Comparison of ENCODE assay signal across 31 cellular contexts in genomic region chr4:95017690-95018089, GRCh38.
"Had no signal": no experiment of that assay in that cellular context is flagged by ENCODE, and none has a peak within 500 bp of the region (broad histone marks: within the 10 kb centered on the region; RNA-seq: fewer than 3 reads in every experiment).

No MANE protein-coding gene starts in this region.

- ATAC-seq: activated CD4-positive, alpha-beta T cell treated with anti-CD3 and anti-CD28 coated beads for 36 hours; activated CD8-positive, alpha-beta memory T cell treated with anti-CD3 and anti-CD28 coated beads, Interleukin-2, amount 10 ng/mL, durations not matched to agents 7 days and 5 days; activated CD8-positive, alpha-beta T cell treated with anti-CD3 and anti-CD28 coated beads, Interleukin-2, amount 10 ng/mL, durations not matched to agents 7 days and 5 days; activated naive CD8-positive, alpha-beta T cell treated with anti-CD3 and anti-CD28 coated beads, Interleukin-2, amount 50 U/mL, for 24 hours; body of pancreas; esophagus mucosa had no signal

- H3K27me3 Mint-ChIP-seq: activated CD4-positive, alpha-beta memory T cell treated with anti-CD3 and anti-CD28 coated beads for 36 hours; activated CD4-positive, alpha-beta T cell treated with anti-CD3 and anti-CD28 coated beads for 36 hours; activated CD4-positive, alpha-beta T cell treated with anti-CD3 and anti-CD28 coated beads, Interleukin-2, amount 10 ng/mL, durations not matched to agents 24 days and 14 days; activated CD8-positive, alpha-beta memory T cell treated with anti-CD3 and anti-CD28 coated beads, Interleukin-2, amount 10 ng/mL, durations not matched to agents 7 days and 5 days; activated naive CD4-positive, alpha-beta T cell treated with anti-CD3 and anti-CD28 coated beads, Interleukin-2, amount 50 U/mL, for 24 hours; activated naive CD8-positive, alpha-beta T cell treated with anti-CD3 and anti-CD28 coated beads for 36 hours had no signal

- H3K4me1 Mint-ChIP-seq: activated CD4-positive, alpha-beta T cell treated with anti-CD3 and anti-CD28 coated beads for 36 hours; activated CD4-positive, alpha-beta T cell treated with anti-CD3 and anti-CD28 coated beads, Interleukin-2, amount 10 ng/mL, durations not matched to agents 24 days and 14 days; activated CD8-positive, alpha-beta memory T cell treated with anti-CD3 and anti-CD28 coated beads, Interleukin-2, amount 10 ng/mL, durations not matched to agents 7 days and 5 days; activated naive CD4-positive, alpha-beta T cell treated with anti-CD3 and anti-CD28 coated beads, Interleukin-2, amount 50 U/mL, for 24 hours; activated naive CD8-positive, alpha-beta T cell treated with anti-CD3 and anti-CD28 coated beads for 36 hours; activated naive CD8-positive, alpha-beta T cell treated with anti-CD3 and anti-CD28 coated beads, Interleukin-2, amount 50 U/mL, for 24 hours had no signal

- FAIRE-seq: colon, frontal cortex had no signal

- H3K9me3 ChIP-seq: adrenal gland, body of pancreas had no signal

- H3K27me3 ChIP-seq: adrenal gland, body of pancreas had no signal

- H3K27ac Mint-ChIP-seq: activated CD4-positive, alpha-beta memory T cell treated with anti-CD3 and anti-CD28 coated beads for 36 hours; activated CD4-positive, alpha-beta T cell treated with anti-CD3 and anti-CD28 coated beads for 36 hours; activated CD4-positive, alpha-beta T cell treated with anti-CD3 and anti-CD28 coated beads, Interleukin-2, amount 10 ng/mL, durations not matched to agents 24 days and 14 days; activated CD8-positive, alpha-beta memory T cell treated with anti-CD3 and anti-CD28 coated beads, Interleukin-2, amount 10 ng/mL, durations not matched to agents 7 days and 5 days; activated CD8-positive, alpha-beta T cell treated with anti-CD3 and anti-CD28 coated beads, Interleukin-2, amount 10 ng/mL, durations not matched to agents 7 days and 5 days; activated naive CD4-positive, alpha-beta T cell treated with anti-CD3 and anti-CD28 coated beads for 36 hours; activated naive CD4-positive, alpha-beta T cell treated with anti-CD3 and anti-CD28 coated beads, Interleukin-2, amount 50 U/mL, for 24 hours; activated naive CD8-positive, alpha-beta T cell treated with anti-CD3 and anti-CD28 coated beads for 36 hours; activated naive CD8-positive, alpha-beta T cell treated with anti-CD3 and anti-CD28 coated beads, Interleukin-2, amount 50 U/mL, for 24 hours; activated T-helper 1 cell treated with anti-CD3 and anti-CD28 coated beads, Interleukin-12 subunit alpha, Interleukin-12 subunit beta, Interleukin-2, Interleukin-4 antibody, amounts not matched to agents 30 ng/mL and 10 ng/mL and 1 ng/mL, durations not matched to agents 14 hours and 24 hours and 36 hours; activated T-helper 2 cell treated with anti-CD3 and anti-CD28 coated beads, Interferon-gamma antibody, Interleukin-2, Interleukin-4, amounts not matched to agents 10 μg/mL and 5 μg/mL and 100 μg/mL, durations not matched to agents 14 hours and 24 hours and 36 hours had no signal

- H3K27ac ChIP-seq: adrenal gland had no signal

- H3K4me3 ChIP-seq: adrenal gland, body of pancreas had no signal

- DNase-seq: activated CD4-positive, alpha-beta memory T cell treated with anti-CD3 and anti-CD28 coated beads for 36 hours; activated CD4-positive, alpha-beta T cell treated with anti-CD3 and anti-CD28 coated beads for 36 hours; activated CD4-positive, alpha-beta T cell treated with anti-CD3 and anti-CD28 coated beads, Interleukin-2, amount 10 ng/mL, durations not matched to agents 24 days and 14 days; activated CD4-positive, CD25-positive, alpha-beta regulatory T cell; activated CD4-positive, CD25-positive, alpha-beta regulatory T cell treated with anti-CD3 and anti-CD28 coated beads, Interleukin-2, amount 50 U/mL, for 72 hours; activated CD8-positive, alpha-beta memory T cell treated with anti-CD3 and anti-CD28 coated beads, Interleukin-2, amount 10 ng/mL, durations not matched to agents 7 days and 5 days; activated CD8-positive, alpha-beta memory T cell treated with anti-CD3 and anti-CD28 coated beads, Interleukin-2, amount 50 U/mL, for 4 hours; activated CD8-positive, alpha-beta T cell treated with anti-CD3 and anti-CD28 coated beads, Interleukin-2, amount 10 ng/mL, durations not matched to agents 7 days and 5 days; activated effector memory CD4-positive, alpha-beta T cell treated with anti-CD3 and anti-CD28 coated beads, Interleukin-2, amount 50 U/mL, for 16 hours; activated naive CD4-positive, alpha-beta T cell treated with anti-CD3 and anti-CD28 coated beads for 36 hours; activated naive CD8-positive, alpha-beta T cell treated with anti-CD3 and anti-CD28 coated beads for 36 hours; activated naive CD8-positive, alpha-beta T cell treated with anti-CD3 and anti-CD28 coated beads, Interleukin-2, amount 50 U/mL, for 24 hours; activated T-cell treated with anti-CD3 and anti-CD28 coated beads, Interleukin-2, amount 50 U/mL, for 1 hour; activated T-cell treated with anti-CD3 and anti-CD28 coated beads, Interleukin-2, amount 50 U/mL, for 48 hours; adrenal gland; amygdala; aorta; body of pancreas; caudate nucleus; cortex of kidney; dermis blood vessel endothelial cell; effector CD8-positive, alpha-beta T cell; foreskin fibroblast; head of caudate nucleus; T-helper 2 cell had no signal

- H3K4me3 Mint-ChIP-seq: activated CD4-positive, alpha-beta memory T cell treated with anti-CD3 and anti-CD28 coated beads for 36 hours; activated CD4-positive, alpha-beta T cell treated with anti-CD3 and anti-CD28 coated beads for 36 hours; activated CD4-positive, alpha-beta T cell treated with anti-CD3 and anti-CD28 coated beads, Interleukin-2, amount 10 ng/mL, durations not matched to agents 24 days and 14 days; activated CD8-positive, alpha-beta memory T cell treated with anti-CD3 and anti-CD28 coated beads, Interleukin-2, amount 10 ng/mL, durations not matched to agents 7 days and 5 days; activated CD8-positive, alpha-beta T cell treated with anti-CD3 and anti-CD28 coated beads, Interleukin-2, amount 10 ng/mL, durations not matched to agents 7 days and 5 days; activated naive CD4-positive, alpha-beta T cell treated with anti-CD3 and anti-CD28 coated beads for 36 hours; activated naive CD4-positive, alpha-beta T cell treated with anti-CD3 and anti-CD28 coated beads, Interleukin-2, amount 50 U/mL, for 24 hours; activated naive CD8-positive, alpha-beta T cell treated with anti-CD3 and anti-CD28 coated beads for 36 hours; activated naive CD8-positive, alpha-beta T cell treated with anti-CD3 and anti-CD28 coated beads, Interleukin-2, amount 50 U/mL, for 24 hours; activated T-helper 1 cell treated with anti-CD3 and anti-CD28 coated beads, Interleukin-12 subunit alpha, Interleukin-12 subunit beta, Interleukin-2, Interleukin-4 antibody, amounts not matched to agents 30 ng/mL and 10 ng/mL and 1 ng/mL, durations not matched to agents 14 hours and 24 hours and 36 hours had no signal

- H3K9me3 Mint-ChIP-seq: activated CD4-positive, alpha-beta memory T cell treated with anti-CD3 and anti-CD28 coated beads for 36 hours; activated CD4-positive, alpha-beta T cell treated with anti-CD3 and anti-CD28 coated beads, Interleukin-2, amount 10 ng/mL, durations not matched to agents 24 days and 14 days; activated naive CD4-positive, alpha-beta T cell treated with anti-CD3 and anti-CD28 coated beads for 36 hours; activated naive CD4-positive, alpha-beta T cell treated with anti-CD3 and anti-CD28 coated beads, Interleukin-2, amount 50 U/mL, for 24 hours; activated naive CD8-positive, alpha-beta T cell treated with anti-CD3 and anti-CD28 coated beads for 36 hours; activated T-helper 1 cell treated with anti-CD3 and anti-CD28 coated beads, Interleukin-12 subunit alpha, Interleukin-12 subunit beta, Interleukin-2, Interleukin-4 antibody, amounts not matched to agents 30 ng/mL and 10 ng/mL and 1 ng/mL, durations not matched to agents 14 hours and 24 hours and 36 hours; activated T-helper 2 cell treated with anti-CD3 and anti-CD28 coated beads, Interferon-gamma antibody, Interleukin-2, Interleukin-4, amounts not matched to agents 10 μg/mL and 5 μg/mL and 100 μg/mL, durations not matched to agents 14 hours and 24 hours and 36 hours had no signal

- H3K36me3 Mint-ChIP-seq: activated CD4-positive, alpha-beta memory T cell treated with anti-CD3 and anti-CD28 coated beads for 36 hours; activated CD8-positive, alpha-beta memory T cell treated with anti-CD3 and anti-CD28 coated beads, Interleukin-2, amount 10 ng/mL, durations not matched to agents 7 days and 5 days; activated naive CD4-positive, alpha-beta T cell treated with anti-CD3 and anti-CD28 coated beads, Interleukin-2, amount 50 U/mL, for 24 hours; activated naive CD8-positive, alpha-beta T cell treated with anti-CD3 and anti-CD28 coated beads for 36 hours had no signal

- H3K4me1 ChIP-seq: adrenal gland had no signal

- H3K36me3 ChIP-seq: adrenal gland had no signal
